8 cellular contexts compared by ENCODE assay signal in the genomic region with DNA sequence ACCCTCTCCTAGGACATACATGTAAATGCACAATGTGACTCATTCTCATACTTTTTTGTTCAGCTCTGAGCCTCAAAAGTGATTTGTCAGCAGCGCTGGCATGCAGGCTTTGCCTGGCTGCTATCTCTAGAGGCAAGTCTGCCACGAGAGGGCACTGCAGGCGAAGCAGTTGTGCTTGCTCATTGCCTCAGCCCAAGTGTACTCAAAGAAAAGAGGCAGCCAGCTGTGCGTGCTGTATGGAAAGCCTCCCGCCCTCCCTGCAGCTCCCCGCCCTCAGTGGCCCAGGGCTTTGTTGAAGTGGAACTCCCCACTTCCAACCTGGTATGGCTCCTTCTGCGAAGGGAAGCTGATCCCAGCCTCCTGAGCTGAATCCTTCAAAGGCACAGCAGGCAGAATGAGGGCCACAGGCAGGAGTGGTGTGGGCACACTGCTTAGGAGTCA. TPM values are rescaled to one million over a fixed set of nuclear protein-coding genes. Genes with fewer than 3 reads are reported as not detected.
A peak's percentile ranks its signal among the peaks of the same experiment; 100 is the strongest.
DNase-seq lines count a peak whose midpoint lies in the region; ATAC-seq, FAIRE-seq and TF ChIP-seq lines count a peak whose summit lies in the region.

No MANE protein-coding gene starts in this region.

- H3K27me3 ChIP-seq in ACC112 (ENCODE audit: insufficient read depth, low read length), result no peaks in the 10 kb centered on the region

- peak; percentile 96 for TF ChIP-seq CTCF in LNCAP (IDR thresholded peaks at IDR 0.05)
- TF ChIP-seq CTCF in neural crest cell (conservative IDR thresholded peaks at IDR 0.05), result peak; percentile 98

- H3K4me3 Mint-ChIP-seq in activated T-helper 17 cell treated with anti-CD3 and anti-CD28 coated beads, Interleukin-2, amount 50 U/mL, for 72 hours, result no peak overlapping the region
- no peak overlapping the region for H3K4me3 Mint-ChIP-seq in neural crest cell

- peaks cover 8% of the 10 kb centered on the region for H3K79me2 ChIP-seq in ACC112 (ENCODE audit: control insufficient read depth, insufficient read depth, low read length, unreplicated experiment)

- H2AFZ ChIP-seq in ACC112 (ENCODE audit: low read length, unreplicated experiment), result no peak overlapping the region

- peak; percentile 42 for FAIRE-seq in RCC 7860 (lab: Jason Lieb, UNC)

- no peaks in the 10 kb centered on the region for H3K9me3 Mint-ChIP-seq in activated T-helper 17 cell treated with anti-CD3 and anti-CD28 coated beads, Interleukin-2, amount 50 U/mL, for 72 hours
- H3K9me3 Mint-ChIP-seq in neural crest cell, result no peaks in the 10 kb centered on the region

- H3K27ac Mint-ChIP-seq in activated T-helper 17 cell treated with anti-CD3 and anti-CD28 coated beads, Interleukin-2, amount 50 U/mL, for 72 hours, result peak overlapping the region; percentile 63
- peak overlapping the region; percentile 93 for H3K27ac Mint-ChIP-seq in neural crest cell (ENCODE audit: unreplicated experiment)

- peak overlapping the region; percentile 39; the same call in 1 of the 2 replicates for H3K27ac ChIP-seq in ACC112 (ENCODE audit: low read depth, low read length)

- peaks cover 16% of the 10 kb centered on the region for H3K4me1 ChIP-seq in ACC112 (ENCODE audit: control insufficient read depth, insufficient read depth, low read length, unreplicated experiment)

- H3K36me3 Mint-ChIP-seq in activated T-helper 17 cell treated with anti-CD3 and anti-CD28 coated beads, Interleukin-2, amount 50 U/mL, for 72 hours (ENCODE audit: low read depth), result peaks cover 94% of the 10 kb centered on the region
- peaks cover 15% of the 10 kb centered on the region for H3K36me3 Mint-ChIP-seq in neural crest cell (ENCODE audit: low read depth)

- peak; percentile 79 for DNase-seq in RCC 7860 (ENCODE audit: low spot score)
- DNase-seq in fibroblast of the conjunctiva (ENCODE audit: low read depth), result peak; percentile 95
- DNase-seq in neural crest cell (ENCODE audit: low read depth, low spot score), result peak; percentile 93
- DNase-seq in stimulated activated naive CD8-positive, alpha-beta T cell treated with anti-CD3 and anti-CD28 coated beads, Interleukin-15, Interleukin-2, amounts not matched to agents 100 U/mL and 50 U/mL, for 24 hours, result peak; percentile 87

- peaks cover 36% of the 10 kb centered on the region for H3K4me1 Mint-ChIP-seq in activated T-helper 17 cell treated with anti-CD3 and anti-CD28 coated beads, Interleukin-2, amount 50 U/mL, for 72 hours
- H3K4me1 Mint-ChIP-seq in neural crest cell, result peaks cover 9% of the 10 kb centered on the region

- ATAC-seq in GM18868 (IDR thresholded peaks at IDR 0.05; ENCODE audit: unreplicated experiment), result peak; percentile 87
- peak; percentile 75 for ATAC-seq in activated T-helper 17 cell treated with anti-CD3 and anti-CD28 coated beads, Interleukin-2, amount 50 U/mL, for 72 hours (replicated peaks)
- peak; percentile 75 for ATAC-seq in stimulated activated naive CD8-positive, alpha-beta T cell treated with anti-CD3 and anti-CD28 coated beads, Interleukin-15, Interleukin-2, amounts not matched to agents 100 U/mL and 50 U/mL, for 24 hours

- no peak overlapping the region for H3K4me3 ChIP-seq in ACC112 (ENCODE audit: low read depth, low read length)

- no peaks in the 10 kb centered on the region for H3K27me3 Mint-ChIP-seq in activated T-helper 17 cell treated with anti-CD3 and anti-CD28 coated beads, Interleukin-2, amount 50 U/mL, for 72 hours
- no peaks in the 10 kb centered on the region for H3K27me3 Mint-ChIP-seq in neural crest cell (ENCODE audit: low read depth)

- peaks cover 31% of the 10 kb centered on the region for H3K36me3 ChIP-seq in ACC112 (ENCODE audit: insufficient read depth, low read length)

RNA-seq across cellular contexts. Expression of a gene that starts 16.3 kb away (rescaled TPM):
- total RNA-seq in activated T-helper 17 cell treated with anti-CD3 and anti-CD28 coated beads, Interleukin-2, amount 50 U/mL, for 72 hours, result 10 to 100 TPM; 36.9 to 45.5 TPM
- total RNA-seq in neural crest cell, result 33.8 and 35.0 TPM in 2 replicates

RNA-seq across cellular contexts. Expression of a gene that starts 16.5 kb away (rescaled TPM):
- 100 to 1,000 TPM in 1 of 2 donors, 10 to 100 TPM in 1; 98.1 to 114 TPM for total RNA-seq in activated T-helper 17 cell treated with anti-CD3 and anti-CD28 coated beads, Interleukin-2, amount 50 U/mL, for 72 hours
- 144 and 150 TPM in 2 replicates for total RNA-seq in neural crest cell

RNA-seq across cellular contexts. Expression of a gene that starts 53.8 kb away (rescaled TPM):
- total RNA-seq in activated T-helper 17 cell treated with anti-CD3 and anti-CD28 coated beads, Interleukin-2, amount 50 U/mL, for 72 hours, result 10 to 100 TPM; 12.1 to 12.8 TPM
- total RNA-seq in neural crest cell, result 23.5 and 23.9 TPM in 2 replicates
